Comparison of ENCODE assay signal across 15 cellular contexts in the genomic region with DNA sequence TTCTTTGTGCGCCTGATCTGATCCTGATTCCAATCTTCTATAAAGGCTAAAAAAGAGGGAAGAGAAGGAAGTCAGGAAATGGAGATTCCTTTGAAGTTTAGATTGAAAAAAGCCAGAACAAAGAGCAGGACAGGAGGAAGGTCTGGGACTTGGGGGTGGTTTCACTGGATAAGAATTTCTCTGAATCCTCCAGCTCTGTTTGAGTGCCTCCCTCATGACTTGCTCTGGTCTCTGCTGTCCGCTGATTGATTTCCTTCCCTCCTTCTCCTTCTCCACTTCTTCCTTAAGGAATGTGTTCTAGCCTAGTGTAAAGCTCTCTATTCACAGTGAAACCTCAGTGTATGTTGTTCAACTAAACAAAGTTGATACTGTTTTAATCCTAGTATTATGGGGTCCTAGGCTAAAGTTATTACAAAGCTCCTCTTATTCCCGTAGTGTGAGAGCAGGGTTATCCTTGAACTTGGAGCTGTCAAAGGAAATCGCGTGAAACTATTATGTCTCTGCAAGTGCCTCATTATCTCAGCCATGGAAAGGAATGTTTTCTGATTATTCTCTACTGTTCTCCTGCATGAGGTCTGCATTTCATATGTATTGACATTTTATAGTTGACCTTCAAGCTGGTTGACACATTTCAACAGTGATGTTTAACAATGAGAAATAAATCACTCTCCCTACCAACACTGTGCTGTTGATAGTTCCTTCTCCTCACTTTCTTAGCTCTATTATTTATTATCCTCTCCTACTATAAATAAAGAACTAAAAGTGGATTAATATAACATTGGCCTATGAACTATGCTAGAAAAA.
"Had no signal": no experiment of that assay in that cellular context is flagged by ENCODE, and none has a peak within 500 bp of the region (broad histone marks: within the 10 kb centered on the region; RNA-seq: fewer than 3 reads in every experiment).

No MANE protein-coding gene starts in this region.

- H3K27me3 Mint-ChIP-seq: activated T-cell treated with anti-CD3 and anti-CD28 coated beads, Interleukin-2, amount 50 U/mL, for 24 hours; memory B cell; stimulated activated naive CD8-positive, alpha-beta T cell treated with anti-CD3 and anti-CD28 coated beads, Interleukin-15, Interleukin-2, amounts not matched to agents 100 ng/mL and 50 ng/mL, for 24 hours had no signal

- H3K27me3 ChIP-seq: brain microvascular endothelial cell, left lung had no signal

- H3K36me3 Mint-ChIP-seq: activated naive CD4-positive, alpha-beta T cell treated with anti-CD3 and anti-CD28 coated beads, Interleukin-2, amount 50 U/mL, for 72 hours; memory B cell had no signal

- H3K4me3 ChIP-seq: left lung had no signal

- H3K9me3 Mint-ChIP-seq: activated naive CD4-positive, alpha-beta T cell treated with anti-CD3 and anti-CD28 coated beads, Interleukin-2, amount 50 U/mL, for 72 hours; activated T-cell treated with anti-CD3 and anti-CD28 coated beads, Interleukin-2, amount 50 U/mL, for 24 hours; dendritic cell treated with granulocyte-macrophage colony-stimulating factor and Interleukin-4, amounts not matched to agents 40 ng/mL and 50 ng/mL, for 4 days; memory B cell; stimulated activated naive CD8-positive, alpha-beta T cell treated with anti-CD3 and anti-CD28 coated beads, Interleukin-15, Interleukin-2, amounts not matched to agents 100 ng/mL and 50 ng/mL, for 24 hours; T-helper 2 cell treated with Interferon-gamma antibody and Interleukin-4, amounts not matched to agents 5 μg/mL and 100 μg/mL, for 36 hours had no signal

- H3K4me1 Mint-ChIP-seq: memory B cell had no signal

- H3K9me3 ChIP-seq: left lung had no signal

- H3K27ac ChIP-seq: brain microvascular endothelial cell, left lung had no signal

- H3K27ac Mint-ChIP-seq: activated T-cell treated with anti-CD3 and anti-CD28 coated beads, Interleukin-2, amount 50 U/mL, for 24 hours; dendritic cell treated with granulocyte-macrophage colony-stimulating factor and Interleukin-4, amounts not matched to agents 40 ng/mL and 50 ng/mL, for 4 days; memory B cell; stimulated activated naive CD8-positive, alpha-beta T cell treated with anti-CD3 and anti-CD28 coated beads, Interleukin-15, Interleukin-2, amounts not matched to agents 100 ng/mL and 50 ng/mL, for 24 hours; T-helper 2 cell treated with Interferon-gamma antibody and Interleukin-4, amounts not matched to agents 5 μg/mL and 100 μg/mL, for 36 hours had no signal

- H3K4me3 Mint-ChIP-seq: activated T-cell treated with anti-CD3 and anti-CD28 coated beads, Interleukin-2, amount 50 U/mL, for 24 hours; dendritic cell treated with granulocyte-macrophage colony-stimulating factor and Interleukin-4, amounts not matched to agents 40 ng/mL and 50 ng/mL, for 4 days; memory B cell; stimulated activated naive CD8-positive, alpha-beta T cell treated with anti-CD3 and anti-CD28 coated beads, Interleukin-15, Interleukin-2, amounts not matched to agents 100 ng/mL and 50 ng/mL, for 24 hours; T-helper 2 cell treated with Interferon-gamma antibody and Interleukin-4, amounts not matched to agents 5 μg/mL and 100 μg/mL, for 36 hours had no signal

- H3K4me1 ChIP-seq: left lung had no signal

- DNase-seq: activated CD4-positive, alpha-beta T cell treated with anti-CD3 and anti-CD28 coated beads, Interleukin-2, amount 50 U/mL, for 4 hours; activated CD4-positive, CD25-positive, alpha-beta regulatory T cell treated with anti-CD3 and anti-CD28 coated beads, Interleukin-2, amount 50 U/mL, for 72 hours; activated effector memory CD4-positive, alpha-beta T cell treated with Interleukin-2 at 50 U/mL for 16 hours; activated T-cell treated with anti-CD3 and anti-CD28 coated beads, Interleukin-2, amount 50 U/mL, for 24 hours; amygdala; brain microvascular endothelial cell; left lung; retina; stimulated activated CD4-positive, alpha-beta T cell treated with anti-CD3 and anti-CD28 coated beads, Interleukin-15, amount 100 ng/mL, for 24 hours; stimulated activated CD4-positive, alpha-beta T cell treated with anti-CD3 and anti-CD28 coated beads, Interleukin-4, amount 100 ng/mL, for 24 hours had no signal

- H3K36me3 ChIP-seq: brain microvascular endothelial cell, left lung had no signal
